12 cellular contexts compared by ENCODE assay signal in genomic region chr1:20380616-20381035, GRCh38.
DNase-seq lines count a peak whose midpoint lies in the region; ATAC-seq and TF ChIP-seq lines count a peak whose summit lies in the region.
"Had no signal": no experiment of that assay in that cellular context is flagged by ENCODE, and none has a peak within 500 bp of the region (broad histone marks: within the 10 kb centered on the region; RNA-seq: fewer than 3 reads in every experiment).

No MANE protein-coding gene starts in this region.

- H3K4me1 ChIP-seq in transverse colon: no peaks in the 10 kb centered on the region

- in situ Hi-C loops in transverse colon (cut with MboI; ENCODE audit: low pct_ligation_motif_present in 1 of 4, low pct_unique_long_range_greater_than_20kb in 1 of 4, low sequenced_read_pairs in 3 of 4): no loop called here

- no peak for TF ChIP-seq POLR2A in transverse colon (IDR thresholded peaks at IDR 0.05)

- H3K4me1 Mint-ChIP-seq in activated CD4-positive, alpha-beta T cell treated with anti-CD3 and anti-CD28 coated beads for 36 hours: peaks cover 6% of the 10 kb centered on the region
- H3K4me1 Mint-ChIP-seq in stimulated activated naive B cell treated with anti-CD40 and anti-IgM and Interleukin-4, amounts not matched to agents 10 μg/mL and 1 μg/mL and 100 μg/mL, for 72 hours: peaks cover 10 to 15% of the 10 kb centered on the region in 2 donors

- DNase-seq in activated CD4-positive, alpha-beta T cell treated with anti-CD3 and anti-CD28 coated beads for 36 hours: no peak
- no peak for DNase-seq in activated CD4-positive, alpha-beta T cell treated with anti-CD3 and anti-CD28 coated beads, Interleukin-2, amount 50 U/mL, for 48 hours
- DNase-seq in RPMI7951 (ENCODE audit: low read depth): peak; percentile 97
- DNase-seq in fibroblast of the conjunctiva (ENCODE audit: low read depth): peak; percentile 49
- no peak for DNase-seq in stimulated activated naive B cell treated with anti-CD40 and anti-IgM and Interleukin-4, amounts not matched to agents 10 μg/mL and 1 μg/mL and 100 μg/mL, for 72 hours
- no peak for DNase-seq in transverse colon
- no peak for DNase-seq in NCI-H146 treated with DMSO at 0.1 percent for 48 hours (lab: John Stamatoyannopoulos, UW; ENCODE audit: unreplicated experiment)
- DNase-seq in NCI-H345 (lab: John Stamatoyannopoulos, UW): no peak
- DNase-seq: retina had no signal

- CTCF ChIA-PET in activated CD4-positive, alpha-beta T cell treated with anti-CD3 and anti-CD28 coated beads for 36 hours (lab: Charles Lee): interaction anchor here (0.6 to 1.5 kb wide), 5 partner anchors 18 to 167 kb away, joined by 3 to 5 read pairs (median 3); no protein-coding TSS in a partner anchor

- TF ChIP-seq CTCF in transverse colon (IDR thresholded peaks at IDR 0.05): no peak

- peak; percentile 78 for ATAC-seq in activated CD4-positive, alpha-beta T cell treated with anti-CD3 and anti-CD28 coated beads for 36 hours
- ATAC-seq in stimulated activated naive B cell treated with anti-CD40 and anti-IgM and Interleukin-4, amounts not matched to agents 10 μg/mL and 1 μg/mL and 100 μg/mL, for 72 hours (replicated peaks): peak; percentile 60 to 80

- H3K27me3 Mint-ChIP-seq in activated CD4-positive, alpha-beta T cell treated with anti-CD3 and anti-CD28 coated beads for 36 hours: peaks cover 35% of the 10 kb centered on the region
- peaks cover 52 to 56% of the 10 kb centered on the region in 2 donors for H3K27me3 Mint-ChIP-seq in stimulated activated naive B cell treated with anti-CD40 and anti-IgM and Interleukin-4, amounts not matched to agents 10 μg/mL and 1 μg/mL and 100 μg/mL, for 72 hours

- H3K27ac ChIP-seq in transverse colon: no peak overlapping the region
- H3K27ac ChIP-seq: BLaER1 treated with 17β-estradiol and CSF1 and Interleukin-3, amounts not matched to agents 10 nM and 100 nM had no signal

- intact Hi-C loops in activated CD4-positive, alpha-beta T cell treated with anti-CD3 and anti-CD28 coated beads for 36 hours (cut with DNase I, micrococcal nuclease): no loop called here
- intact Hi-C loops in transverse colon (cut with DNase I; ENCODE audit: low total_unique reads): no loop called here

- H3K36me3 Mint-ChIP-seq in activated CD4-positive, alpha-beta T cell treated with anti-CD3 and anti-CD28 coated beads for 36 hours (ENCODE audit: low read depth): no peaks in the 10 kb centered on the region
- no peaks in the 10 kb centered on the region for H3K36me3 Mint-ChIP-seq in stimulated activated naive B cell treated with anti-CD40 and anti-IgM and Interleukin-4, amounts not matched to agents 10 μg/mL and 1 μg/mL and 100 μg/mL, for 72 hours

- H3K36me3 ChIP-seq in transverse colon: no peaks in the 10 kb centered on the region
- H3K36me3 ChIP-seq: BLaER1 treated with 17β-estradiol and CSF1 and Interleukin-3, amounts not matched to agents 10 nM and 100 nM had no signal

- H3K4me3 Mint-ChIP-seq in activated CD4-positive, alpha-beta T cell treated with anti-CD3 and anti-CD28 coated beads for 36 hours: no peak overlapping the region
- H3K4me3 Mint-ChIP-seq in stimulated activated naive B cell treated with anti-CD40 and anti-IgM and Interleukin-4, amounts not matched to agents 10 μg/mL and 1 μg/mL and 100 μg/mL, for 72 hours: no peak overlapping the region
- H3K4me3 Mint-ChIP-seq: dendritic cell treated with granulocyte-macrophage colony-stimulating factor and Interleukin-4, amounts not matched to agents 40 ng/mL and 50 ng/mL, for 4 days had no signal

- 62 to 70% methylated on average over 2 to 11 of the region's 11 CpGs for WGBS in transverse colon (ENCODE audit: low coverage in 1 of 2), 2 donors

- peaks cover 42% of the 10 kb centered on the region for H3K27me3 ChIP-seq in transverse colon

- H3K4me3 ChIP-seq in transverse colon: no peak overlapping the region
- H3K4me3 ChIP-seq: BLaER1 treated with 17β-estradiol and CSF1 and Interleukin-3, amounts not matched to agents 10 nM and 100 nM; GM12878 had no signal

- TF ChIP-seq EP300 in transverse colon (IDR thresholded peaks at IDR 0.05; ENCODE audit: low read depth): no peak

- no peaks in the 10 kb centered on the region for H3K9me3 ChIP-seq in transverse colon
- H3K9me3 ChIP-seq: BLaER1 treated with 17β-estradiol and CSF1 and Interleukin-3, amounts not matched to agents 10 nM and 100 nM had no signal

- POLR2A ChIA-PET in activated CD4-positive, alpha-beta T cell treated with anti-CD3 and anti-CD28 coated beads for 36 hours (lab: Charles Lee): no interaction called here

- no peak overlapping the region for H3K27ac Mint-ChIP-seq in activated CD4-positive, alpha-beta T cell treated with anti-CD3 and anti-CD28 coated beads for 36 hours
- peak overlapping the region; percentile 62 for H3K27ac Mint-ChIP-seq in stimulated activated naive B cell treated with anti-CD40 and anti-IgM and Interleukin-4, amounts not matched to agents 10 μg/mL and 1 μg/mL and 100 μg/mL, for 72 hours
- H3K27ac Mint-ChIP-seq: dendritic cell treated with granulocyte-macrophage colony-stimulating factor and Interleukin-4, amounts not matched to agents 40 ng/mL and 50 ng/mL, for 4 days had no signal

- H3K9me3 Mint-ChIP-seq in activated CD4-positive, alpha-beta T cell treated with anti-CD3 and anti-CD28 coated beads for 36 hours (ENCODE audit: low read depth): no peaks in the 10 kb centered on the region
- H3K9me3 Mint-ChIP-seq in stimulated activated naive B cell treated with anti-CD40 and anti-IgM and Interleukin-4, amounts not matched to agents 10 μg/mL and 1 μg/mL and 100 μg/mL, for 72 hours: peaks cover 0 to 3% of the 10 kb centered on the region in 2 donors
- H3K9me3 Mint-ChIP-seq: dendritic cell treated with granulocyte-macrophage colony-stimulating factor and Interleukin-4, amounts not matched to agents 40 ng/mL and 50 ng/mL, for 4 days had no signal

Comparison
In these comparisons a context has a peak if more than half of its experiments do, and no peak if none do; other contexts are left out.
1. DNase-seq: peak in RPMI7951 (single experiment) and fibroblast of the conjunctiva (single experiment); none in activated CD4-positive, alpha-beta T cell treated with anti-CD3 and anti-CD28 coated beads for 36 hours (single experiment), activated CD4-positive, alpha-beta T cell treated with anti-CD3 and anti-CD28 coated beads, Interleukin-2, amount 50 U/mL, for 48 hours (0 of 2), stimulated activated naive B cell treated with anti-CD40 and anti-IgM and Interleukin-4, amounts not matched to agents 10 μg/mL and 1 μg/mL and 100 μg/mL, for 72 hours (single experiment), transverse colon (single experiment), NCI-H146 treated with DMSO at 0.1 percent for 48 hours (single experiment) and NCI-H345 (single experiment).